In genomic region chr12:54259194-54260011, GRCh38 we compare ENCODE assay signal across 8 cellular contexts. TPM values are rescaled to one million over a fixed set of nuclear protein-coding genes. Genes with fewer than 3 reads are reported as not detected.
DNase-seq lines count a peak whose midpoint lies in the region; ATAC-seq and TF ChIP-seq lines count a peak whose summit lies in the region.

No MANE protein-coding gene starts in this region.

- H3K27me3 ChIP-seq in CD8-positive, alpha-beta T cell (ENCODE audit: insufficient read depth, low read length) = no peaks in the 10 kb centered on the region
- H3K27me3 ChIP-seq in SJSA1 (replicated peaks) (no peaks in the 10 kb centered on the region), left ventricle myocardium inferior (ENCODE audit: low read depth) (no peaks in the 10 kb centered on the region), parathyroid adenoma (ENCODE audit: control insufficient read depth, insufficient read depth, low read length) (no peaks in the 10 kb centered on the region)

- H3K27ac Mint-ChIP-seq in CD8-positive, alpha-beta T cell = peak overlapping the region; percentile 14

- peak overlapping the region; percentile 88 for H3K4me2 ChIP-seq in parathyroid adenoma (ENCODE audit: low read length)

- H3K27ac ChIP-seq in CD8-positive, alpha-beta T cell (ENCODE audit: low read depth, low read length) = no peak overlapping the region
- H3K27ac ChIP-seq in SJSA1 = peak overlapping the region; percentile 92
- peak overlapping the region; percentile 83 for H3K27ac ChIP-seq in left ventricle myocardium inferior (replicated peaks)
- peak overlapping the region; percentile 85 for H3K27ac ChIP-seq in parathyroid adenoma

- CTCF ChIA-PET in CD8-positive, alpha-beta T cell (lab: Charles Lee) = interaction anchor here (1.1 to 2.6 kb wide), 6 partner anchors 8 to 140 kb away, joined by 3 to 11 read pairs (median 5); partner anchors contain the start of gene COPZ1

- peaks cover 29% of the 10 kb centered on the region for H3K36me3 Mint-ChIP-seq in CD8-positive, alpha-beta T cell

- H3K4me1 Mint-ChIP-seq in CD8-positive, alpha-beta T cell (ENCODE audit: low read depth) = peaks cover 22% of the 10 kb centered on the region

- no peak for TF ChIP-seq CTCF in CD8-positive, alpha-beta T cell (IDR thresholded peaks at IDR 0.05)
- TF ChIP-seq CTCF in left ventricle myocardium inferior (IDR thresholded peaks at IDR 0.05; ENCODE audit: borderline replicate concordance) (no peak), parathyroid adenoma (IDR thresholded peaks at IDR 0.05) (no peak)

- no peaks in the 10 kb centered on the region for H3K9me3 ChIP-seq in CD8-positive, alpha-beta T cell (ENCODE audit: low read length)
- H3K9me3 ChIP-seq in SJSA1 (replicated peaks) (no peaks in the 10 kb centered on the region), left ventricle myocardium inferior (replicated peaks) (no peaks in the 10 kb centered on the region), parathyroid adenoma (ENCODE audit: control insufficient read depth, low read length) (no peaks in the 10 kb centered on the region)

- peak overlapping the region; percentile 75 for H3K4me3 Mint-ChIP-seq in CD8-positive, alpha-beta T cell

- H3K9me3 Mint-ChIP-seq in CD8-positive, alpha-beta T cell = no peaks in the 10 kb centered on the region

- peak overlapping the region; percentile 53 for H2AFZ ChIP-seq in parathyroid adenoma

- H3K4me3 ChIP-seq in CD8-positive, alpha-beta T cell (ENCODE audit: low read depth, low read length) = peak overlapping the region; percentile 47
- H3K4me3 ChIP-seq in SJSA1 (peak overlapping the region; percentile 23), left ventricle myocardium inferior (peak overlapping the region; percentile 66), parathyroid adenoma (ENCODE audit: low read depth, low read length) (peak overlapping the region; percentile 50)

- intact Hi-C loops in CD8-positive, alpha-beta T cell (cut with DNase I, micrococcal nuclease) = loop anchor here in 1 of 2 experiments (1.0 kb wide), 1 partner anchor 20 kb away; no protein-coding TSS in a partner anchor
- intact Hi-C loops in left ventricle myocardium inferior (cut with micrococcal nuclease) = loop anchor here (10.0 kb wide), 1 partner anchor 105 kb away; the partner anchor contains the start of gene GPR84

- peak overlapping the region; percentile 9 for H3K9ac ChIP-seq in parathyroid adenoma

- peaks cover 26% of the 10 kb centered on the region for H3K79me2 ChIP-seq in parathyroid adenoma

- H3K36me3 ChIP-seq in CD8-positive, alpha-beta T cell (ENCODE audit: insufficient read depth, low read length) = peaks cover 8% of the 10 kb centered on the region
- H3K36me3 ChIP-seq in SJSA1 (peaks cover 48% of the 10 kb centered on the region), left ventricle myocardium inferior (peaks cover 31% of the 10 kb centered on the region), parathyroid adenoma (ENCODE audit: control insufficient read depth, insufficient read depth, low read length) (no peaks in the 10 kb centered on the region)

- peaks cover 13% of the 10 kb centered on the region for H3K4me1 ChIP-seq in CD8-positive, alpha-beta T cell (ENCODE audit: insufficient read depth, low read length)
- H3K4me1 ChIP-seq in SJSA1 (replicated peaks) (peaks cover 47% of the 10 kb centered on the region), left ventricle myocardium inferior (peaks cover 60% of the 10 kb centered on the region), parathyroid adenoma (peaks cover 40% of the 10 kb centered on the region)

- peak; percentile 95 for ATAC-seq in CD8-positive, alpha-beta T cell
- ATAC-seq in GM21515 (IDR thresholded peaks at IDR 0.05; ENCODE audit: unreplicated experiment) = peak; percentile 63

- peak in 6 of 7 experiments; percentile 11 to 64 (median 42) for DNase-seq in CD8-positive, alpha-beta T cell
- DNase-seq in Kasumi-1 (lab: John Stamatoyannopoulos, UW) (peak; percentile 31 to 41), SJSA1 (ENCODE audit: low read depth in 1 of 2, low spot score in 2 of 2) (peak; percentile 89 to 91), anterior cingulate cortex (lab: John Stamatoyannopoulos, UW) (peak; percentile 7 to 91 (median 74)), left ventricle myocardium inferior (peak; percentile 60), SIG-M5 treated with dmso at 0.1 percent for 504 hours (lab: John Stamatoyannopoulos, UW; ENCODE audit: unreplicated experiment) (no peak)

- POLR2A ChIA-PET in CD8-positive, alpha-beta T cell (lab: Charles Lee) = interaction anchor here (0.5 to 2.8 kb wide), 3 partner anchors 21 to 199 kb away, joined by 3 to 16 read pairs (median 4); partner anchors contain the start of genes CBX5 and HNRNPA1

- no peaks in the 10 kb centered on the region for H3K27me3 Mint-ChIP-seq in CD8-positive, alpha-beta T cell (ENCODE audit: low read depth)

RNA-seq across cellular contexts. Expression of gene CBX5, which starts 20.5 kb away (rescaled TPM):
- 10 to 100 TPM; 26.1 to 26.7 TPM for total RNA-seq in CD8-positive, alpha-beta T cell
- total RNA-seq in SJSA1 (2014; rRNA removed; shearing (Covaris generic)) = 42.6 and 71.6 TPM in 2 replicates
- 44.1 TPM for total RNA-seq in left ventricle myocardium inferior

RNA-seq across cellular contexts. Expression of gene HNRNPA1, which starts 21.1 kb away (rescaled TPM):
- total RNA-seq in CD8-positive, alpha-beta T cell = 1,000 to 10,000 TPM; 1,967 to 1,977 TPM
- total RNA-seq in SJSA1 (2014; rRNA removed; shearing (Covaris generic)) = 382 and 453 TPM in 2 replicates
- 423 TPM for total RNA-seq in left ventricle myocardium inferior

RNA-seq across cellular contexts. Expression of gene NFE2, which starts 41.4 kb away (rescaled TPM):
- total RNA-seq in CD8-positive, alpha-beta T cell = not detected
- total RNA-seq in SJSA1 (2014; rRNA removed; shearing (Covaris generic)) = not detected in 2 replicates
- 0.71 TPM for total RNA-seq in left ventricle myocardium inferior
